Comparison of ENCODE assay signal across 23 cellular contexts in the genomic region with DNA sequence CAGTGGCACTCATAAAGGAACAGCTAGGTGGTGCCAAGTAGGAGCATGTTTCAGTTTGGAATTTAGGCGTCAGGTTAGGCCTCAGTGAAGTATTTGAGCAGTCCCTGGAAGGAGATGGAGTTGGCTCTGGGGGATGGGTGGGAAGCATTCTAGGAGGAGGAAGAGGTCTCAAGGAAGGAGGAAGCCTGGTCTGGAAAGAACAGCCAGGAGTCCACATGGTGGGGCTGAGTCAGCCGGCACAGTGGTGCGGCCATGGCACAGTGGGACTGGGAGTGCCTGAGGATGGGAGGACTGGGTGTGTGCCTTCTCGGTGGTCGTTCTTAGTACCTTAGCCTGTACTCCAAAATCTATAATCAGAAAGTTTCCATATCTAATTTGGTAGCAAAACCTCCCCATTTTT.
"Had no signal": no experiment of that assay in that cellular context is flagged by ENCODE, and none has a peak within 500 bp of the region (broad histone marks: within the 10 kb centered on the region; RNA-seq: fewer than 3 reads in every experiment).

No MANE protein-coding gene starts in this region.

- H3K27ac Mint-ChIP-seq: activated naive CD8-positive, alpha-beta T cell; dendritic cell treated with granulocyte-macrophage colony-stimulating factor and Interleukin-4, amounts not matched to agents 40 ng/mL and 50 ng/mL, for 4 days; endodermal cell; T-helper 2 cell treated with Interferon-gamma antibody and Interleukin-4, amounts not matched to agents 5 μg/mL and 100 μg/mL, for 36 hours had no signal

- H3K4me1 Mint-ChIP-seq: endodermal cell; naive thymus-derived CD4-positive, alpha-beta T cell had no signal

- H3K9me3 Mint-ChIP-seq: dendritic cell treated with granulocyte-macrophage colony-stimulating factor and Interleukin-4, amounts not matched to agents 40 ng/mL and 50 ng/mL, for 4 days; T-helper 2 cell treated with Interferon-gamma antibody and Interleukin-4, amounts not matched to agents 5 μg/mL and 100 μg/mL, for 36 hours had no signal

- H3K27me3 ChIP-seq: esophagus muscularis mucosa, foreskin keratinocyte, pancreas, tibial nerve, uterus had no signal

- H3K36me3 ChIP-seq: pancreas, prostate gland, uterus had no signal

- DNase-seq: activated CD4-positive, alpha-beta T cell treated with anti-CD3 and anti-CD28 coated beads for 48 hours; activated CD4-positive, alpha-beta T cell treated with anti-CD3 and anti-CD28 coated beads, Interleukin-2, amount 50 U/mL, for 48 hours; activated CD8-positive, alpha-beta memory T cell treated with anti-CD3 and anti-CD28 coated beads for 24 hours; activated effector memory CD4-positive, alpha-beta T cell treated with Interleukin-2 at 50 U/mL for 16 hours; activated naive CD4-positive, alpha-beta T cell treated with Interleukin-2 at 50 U/mL for 16 hours; aorta; central memory CD4-positive, alpha-beta T cell; endodermal cell; foreskin keratinocyte; left cardiac atrium; midbrain; naive thymus-derived CD4-positive, alpha-beta T cell; nucleus accumbens; pancreas; stimulated activated naive CD4-positive, alpha-beta T cell treated with Interleukin-2 at 50 U/mL for 16 hours; T-helper 1 cell; uterus had no signal

- H3K4me1 ChIP-seq: prostate gland, uterus had no signal

- H3K36me3 Mint-ChIP-seq: activated naive CD8-positive, alpha-beta T cell; naive thymus-derived CD4-positive, alpha-beta T cell had no signal

- H3K27ac ChIP-seq: esophagus muscularis mucosa, foreskin keratinocyte, prostate gland, tibial nerve, uterus had no signal

- H3K27me3 Mint-ChIP-seq: activated naive CD8-positive, alpha-beta T cell; dendritic cell treated with granulocyte-macrophage colony-stimulating factor and Interleukin-4, amounts not matched to agents 40 ng/mL and 50 ng/mL, for 4 days; naive thymus-derived CD4-positive, alpha-beta T cell had no signal

- H3K4me3 Mint-ChIP-seq: activated naive CD8-positive, alpha-beta T cell; dendritic cell treated with granulocyte-macrophage colony-stimulating factor and Interleukin-4, amounts not matched to agents 40 ng/mL and 50 ng/mL, for 4 days; endodermal cell; naive thymus-derived CD4-positive, alpha-beta T cell; T-helper 2 cell treated with Interferon-gamma antibody and Interleukin-4, amounts not matched to agents 5 μg/mL and 100 μg/mL, for 36 hours had no signal

- H3K4me3 ChIP-seq: esophagus muscularis mucosa, pancreas, prostate gland, tibial nerve, uterus had no signal

- ATAC-seq: foreskin keratinocyte; naive thymus-derived CD4-positive, alpha-beta T cell; pancreas had no signal

- H3K9me3 ChIP-seq: esophagus muscularis mucosa, pancreas, prostate gland, tibial nerve, uterus had no signal

- FAIRE-seq: pancreas had no signal
